Comparison of ENCODE assay signal across 22 cellular contexts in genomic region chr1:114009393-114009792, GRCh38. TPM values are rescaled to one million over a fixed set of nuclear protein-coding genes. Genes with fewer than 3 reads are reported as not detected.
DNase-seq lines count a peak whose midpoint lies in the region; ATAC-seq and TF ChIP-seq lines count a peak whose summit lies in the region.
"Had no signal": no experiment of that assay in that cellular context is flagged by ENCODE, and none has a peak within 500 bp of the region (broad histone marks: within the 10 kb centered on the region; RNA-seq: fewer than 3 reads in every experiment).

No MANE protein-coding gene starts in this region.

- peaks cover 8 to 9% of the 10 kb centered on the region in 2 donors for H3K27me3 Mint-ChIP-seq in natural killer cell (ENCODE audit: low read depth in 2 of 2)
- peaks cover 12% of the 10 kb centered on the region for H3K27me3 Mint-ChIP-seq in T-helper 2 cell treated with Interferon-gamma antibody and Interleukin-4, amounts not matched to agents 5 μg/mL and 100 μg/mL, for 36 hours (ENCODE audit: low read depth)
- H3K27me3 Mint-ChIP-seq: activated T-cell treated with anti-CD3 and anti-CD28 coated beads, Interleukin-2, amount 50 U/mL, for 24 hours had no signal

- H3K27ac ChIP-seq in PC-3 (ENCODE audit: low read length) = no peak overlapping the region
- H3K27ac ChIP-seq: ascending aorta, colonic mucosa, left lung, SK-N-MC had no signal

- no peaks in the 10 kb centered on the region for H3K79me2 ChIP-seq in PC-3 (ENCODE audit: low read length)

- no peaks in the 10 kb centered on the region for H3K9me3 Mint-ChIP-seq in natural killer cell
- H3K9me3 Mint-ChIP-seq in T-helper 2 cell treated with Interferon-gamma antibody and Interleukin-4, amounts not matched to agents 5 μg/mL and 100 μg/mL, for 36 hours = no peaks in the 10 kb centered on the region
- H3K9me3 Mint-ChIP-seq: activated T-cell treated with anti-CD3 and anti-CD28 coated beads, Interleukin-2, amount 50 U/mL, for 24 hours; CD4-positive, alpha-beta T cell had no signal

- peaks cover 6 to 17% of the 10 kb centered on the region in 2 donors for H3K4me1 Mint-ChIP-seq in natural killer cell
- no peaks in the 10 kb centered on the region for H3K4me1 Mint-ChIP-seq in T-helper 2 cell treated with Interferon-gamma antibody and Interleukin-4, amounts not matched to agents 5 μg/mL and 100 μg/mL, for 36 hours (ENCODE audit: low read depth)
- H3K4me1 Mint-ChIP-seq: activated naive CD4-positive, alpha-beta T cell treated with anti-CD3 and anti-CD28 coated beads, Interleukin-2, amount 10 ng/mL, durations not matched to agents 7 days and 5 days had no signal

- no peaks in the 10 kb centered on the region for H4K20me1 ChIP-seq in PC-3 (ENCODE audit: low read length)

- H3K4me3 ChIP-seq in PC-3 (ENCODE audit: low read length) (no peak overlapping the region), epithelial cell of proximal tubule (ENCODE audit: low read depth, low read length) (no peak overlapping the region)
- H3K4me3 ChIP-seq: ascending aorta, colonic mucosa, GM23338, left lung, SK-N-MC had no signal

- H3K9me3 ChIP-seq in PC-3 (ENCODE audit: low read length) = no peaks in the 10 kb centered on the region
- H3K9me3 ChIP-seq: ascending aorta, colonic mucosa had no signal

- no peak overlapping the region for H3K9ac ChIP-seq in PC-3 (ENCODE audit: low read length)

- H3F3A ChIP-seq in PC-3 (ENCODE audit: low read length, unreplicated experiment) = no peaks in the 10 kb centered on the region

- no peaks in the 10 kb centered on the region for H3K27me3 ChIP-seq in PC-3 (ENCODE audit: low read length)
- H3K27me3 ChIP-seq: ascending aorta, colonic mucosa, left lung had no signal

- no peak overlapping the region for H3K4me3 Mint-ChIP-seq in natural killer cell
- no peak overlapping the region for H3K4me3 Mint-ChIP-seq in T-helper 2 cell treated with Interferon-gamma antibody and Interleukin-4, amounts not matched to agents 5 μg/mL and 100 μg/mL, for 36 hours
- H3K4me3 Mint-ChIP-seq: activated CD8-positive, alpha-beta T cell treated with anti-CD3 and anti-CD28 coated beads, Interleukin-2, amount 10 ng/mL, durations not matched to agents 7 days and 5 days; activated naive CD4-positive, alpha-beta T cell treated with anti-CD3 and anti-CD28 coated beads, Interleukin-2, amount 10 ng/mL, durations not matched to agents 7 days and 5 days; activated T-cell treated with anti-CD3 and anti-CD28 coated beads, Interleukin-2, amount 50 U/mL, for 24 hours; CD4-positive, alpha-beta T cell; GM23338 had no signal

- CTCF ChIA-PET in PC-3 (lab: Charles Lee) = no interaction called here

- no peak for TF ChIP-seq CTCF in PC-3 (conservative IDR thresholded peaks at IDR 0.05; ENCODE audit: low read depth, low read length)
- TF ChIP-seq CTCF in epithelial cell of proximal tubule (conservative IDR thresholded peaks at IDR 0.05; ENCODE audit: low read depth, low read length) = no peak
- no peak for TF ChIP-seq CTCF in natural killer cell (IDR thresholded peaks at IDR 0.05)

- DNase-seq in H4 (ENCODE audit: low spot score) (peak; percentile 50), PC-3 (peak; percentile 34), epithelial cell of proximal tubule (ENCODE audit: low read depth) (peak; percentile 19), natural killer cell (no peak), NCI-H1105 treated with DMSO at 0.1 percent for 48 hours (lab: John Stamatoyannopoulos, UW) (no peak), SK-N-DZ (ENCODE audit: low spot score) (no peak)
- no peak for DNase-seq in stimulated activated CD4-positive, alpha-beta T cell treated with anti-CD3 and anti-CD28 coated beads, Interleukin-4, amount 100 ng/mL, for 1 hour
- DNase-seq in T-helper 2 cell treated with Interferon-gamma antibody and Interleukin-4, amounts not matched to agents 5 μg/mL and 100 μg/mL, for 36 hours (ENCODE audit: low spot score) = no peak
- DNase-seq: activated CD8-positive, alpha-beta T cell treated with anti-CD3 and anti-CD28 coated beads, Interleukin-2, amount 10 ng/mL, durations not matched to agents 7 days and 5 days; activated naive CD4-positive, alpha-beta T cell treated with anti-CD3 and anti-CD28 coated beads, Interleukin-2, amount 10 ng/mL, durations not matched to agents 7 days and 5 days; activated T-cell treated with anti-CD3 and anti-CD28 coated beads, Interleukin-2, amount 50 U/mL, for 24 hours; CD4-positive, alpha-beta T cell; colonic mucosa; left lung; NCI-H1694; NCI-H748 treated with DMSO at 0.1 percent for 48 hours; stimulated activated CD4-positive, alpha-beta T cell treated with anti-CD3 and anti-CD28 coated beads, Interleukin-12 subunit alpha, Interleukin-12 subunit beta, amount 100 ng/mL, for 4 hours; T1000 had no signal

- no peaks in the 10 kb centered on the region for H3K36me3 Mint-ChIP-seq in natural killer cell
- no peaks in the 10 kb centered on the region for H3K36me3 Mint-ChIP-seq in T-helper 2 cell treated with Interferon-gamma antibody and Interleukin-4, amounts not matched to agents 5 μg/mL and 100 μg/mL, for 36 hours (ENCODE audit: low read depth)
- H3K36me3 Mint-ChIP-seq: activated naive CD4-positive, alpha-beta T cell treated with anti-CD3 and anti-CD28 coated beads, Interleukin-2, amount 10 ng/mL, durations not matched to agents 7 days and 5 days had no signal

- BruUV-seq in PC-3 (replicated peaks; lab: Mats Ljungman, UMichigan) = no TSS peak

- H3K4me1 ChIP-seq in PC-3 (ENCODE audit: insufficient read depth, low read length) = peaks cover 5% of the 10 kb centered on the region; the same call in 1 of the 2 replicates
- H3K4me1 ChIP-seq: ascending aorta, colonic mucosa, left lung had no signal

- H3K36me3 ChIP-seq in PC-3 (ENCODE audit: low read depth, low read length) = no peaks in the 10 kb centered on the region
- H3K36me3 ChIP-seq: ascending aorta, colonic mucosa, left lung had no signal

- no peaks in the 10 kb centered on the region for H3K9me2 ChIP-seq in PC-3 (replicated peaks; ENCODE audit: low read length)

- POLR2A ChIA-PET in PC-3 (lab: Charles Lee; ENCODE audit: unreplicated experiment) = no interaction called here

- no peak overlapping the region for H3K4me2 ChIP-seq in PC-3 (ENCODE audit: low read length)

- intact Hi-C loops in PC-3 (cut with micrococcal nuclease) = no loop called here
- intact Hi-C loops in natural killer cell (cut with micrococcal nuclease) = no loop called here

- no peak for ATAC-seq in PC-3
- peak; percentile 15 to 52 (median 49) for ATAC-seq in natural killer cell
- ATAC-seq: activated CD8-positive, alpha-beta T cell treated with anti-CD3 and anti-CD28 coated beads, Interleukin-2, amount 10 ng/mL, durations not matched to agents 7 days and 5 days; left lung; Panc1 had no signal

- H3K27ac Mint-ChIP-seq in natural killer cell = no peak overlapping the region
- no peak overlapping the region for H3K27ac Mint-ChIP-seq in T-helper 2 cell treated with Interferon-gamma antibody and Interleukin-4, amounts not matched to agents 5 μg/mL and 100 μg/mL, for 36 hours
- H3K27ac Mint-ChIP-seq: activated CD8-positive, alpha-beta T cell treated with anti-CD3 and anti-CD28 coated beads, Interleukin-2, amount 10 ng/mL, durations not matched to agents 7 days and 5 days; activated naive CD4-positive, alpha-beta T cell treated with anti-CD3 and anti-CD28 coated beads, Interleukin-2, amount 10 ng/mL, durations not matched to agents 7 days and 5 days; activated T-cell treated with anti-CD3 and anti-CD28 coated beads, Interleukin-2, amount 50 U/mL, for 24 hours; CD4-positive, alpha-beta T cell; GM23338 had no signal

- no peak overlapping the region for H2AFZ ChIP-seq in PC-3 (ENCODE audit: low read length)

RNA-seq across cellular contexts. Expression of gene OLFML3, which starts 30.1 kb away (rescaled TPM):
- total RNA-seq in H4 (2014; rRNA removed; shearing (Covaris generic)) = 8.4 and 12.6 TPM in 2 replicates
- total RNA-seq in PC-3 (2014; rRNA removed) (7.0 TPM in 2 replicates), epithelial cell of proximal tubule (0.12 and 1.0 TPM in 2 replicates), natural killer cell (under 1 TPM in 1 of 3 donors, not detected in 2; 0.16 TPM)
- polyA plus RNA-seq in SK-N-DZ (2014; cell fraction: cytosol; rRNA removed) = 12.2 and 12.3 TPM in 2 replicates
- polyA plus RNA-seq in SK-N-DZ (2014; cell fraction: nucleus; rRNA removed) = 5.3 and 6.9 TPM in 2 replicates

Comparison
In these comparisons a context has a peak if more than half of its experiments do, and no peak if none do; other contexts are left out.
1. DNase-seq: peak in H4 (single experiment), PC-3 (single experiment) and epithelial cell of proximal tubule (single experiment); none in natural killer cell (single experiment), NCI-H1105 treated with DMSO at 0.1 percent for 48 hours (single experiment), SK-N-DZ (single experiment), stimulated activated CD4-positive, alpha-beta T cell treated with anti-CD3 and anti-CD28 coated beads, Interleukin-4, amount 100 ng/mL, for 1 hour (single experiment) and T-helper 2 cell treated with Interferon-gamma antibody and Interleukin-4, amounts not matched to agents 5 μg/mL and 100 μg/mL, for 36 hours (single experiment).